Comparison of ENCODE assay signal across 1 cellular context in genomic region chr17:66381701-66382362, GRCh38.
TF ChIP-seq lines count a peak whose summit lies in the region.

No MANE protein-coding gene starts in this region.

TF ChIP-seq in IMR-90, 13 proteins besides CTCF, POLR2A, EP300 and RAD21:
- no peak for TF ChIP-seq BHLHE40 (IDR thresholded peaks at IDR 0.05; ENCODE audit: low read depth, low read length)
- TF ChIP-seq MXI1 (IDR thresholded peaks at IDR 0.05; ENCODE audit: borderline replicate concordance, low read depth, low read length), result no peak
- no peak for TF ChIP-seq RCOR1 (IDR thresholded peaks at IDR 0.05; ENCODE audit: insufficient replicate concordance, low read length)
- TF ChIP-seq NFE2L2 (IDR thresholded peaks at IDR 0.05; ENCODE audit: low read depth, low read length), result no peak
- TF ChIP-seq SMC3 (IDR thresholded peaks at IDR 0.05; ENCODE audit: low read depth, low read length), result no peak
- no peak for TF ChIP-seq MAZ (IDR thresholded peaks at IDR 0.05; ENCODE audit: borderline replicate concordance, low read depth, low read length)
- TF ChIP-seq, protein P1, sequence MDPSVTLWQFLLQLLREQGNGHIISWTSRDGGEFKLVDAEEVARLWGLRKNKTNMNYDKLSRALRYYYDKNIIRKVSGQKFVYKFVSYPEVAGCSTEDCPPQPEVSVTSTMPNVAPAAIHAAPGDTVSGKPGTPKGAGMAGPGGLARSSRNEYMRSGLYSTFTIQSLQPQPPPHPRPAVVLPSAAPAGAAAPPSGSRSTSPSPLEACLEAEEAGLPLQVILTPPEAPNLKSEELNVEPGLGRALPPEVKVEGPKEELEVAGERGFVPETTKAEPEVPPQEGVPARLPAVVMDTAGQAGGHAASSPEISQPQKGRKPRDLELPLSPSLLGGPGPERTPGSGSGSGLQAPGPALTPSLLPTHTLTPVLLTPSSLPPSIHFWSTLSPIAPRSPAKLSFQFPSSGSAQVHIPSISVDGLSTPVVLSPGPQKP (IDR thresholded peaks at IDR 0.05; ENCODE audit: borderline replicate concordance, low read depth, low read length), result no peak
- TF ChIP-seq, protein P2, sequence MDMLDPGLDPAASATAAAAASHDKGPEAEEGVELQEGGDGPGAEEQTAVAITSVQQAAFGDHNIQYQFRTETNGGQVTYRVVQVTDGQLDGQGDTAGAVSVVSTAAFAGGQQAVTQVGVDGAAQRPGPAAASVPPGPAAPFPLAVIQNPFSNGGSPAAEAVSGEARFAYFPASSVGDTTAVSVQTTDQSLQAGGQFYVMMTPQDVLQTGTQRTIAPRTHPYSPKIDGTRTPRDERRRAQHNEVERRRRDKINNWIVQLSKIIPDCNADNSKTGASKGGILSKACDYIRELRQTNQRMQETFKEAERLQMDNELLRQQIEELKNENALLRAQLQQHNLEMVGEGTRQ (IDR thresholded peaks at IDR 0.05; ENCODE audit: low read depth, low read length), result no peak
- TF ChIP-seq FOS (IDR thresholded peaks at IDR 0.05; ENCODE audit: low read depth, low read length), result no peak
- no peak for TF ChIP-seq CHD1 (IDR thresholded peaks at IDR 0.05; ENCODE audit: low read depth, low read length)
- no peak for TF ChIP-seq MAFK (IDR thresholded peaks at IDR 0.05; ENCODE audit: low read depth, low read length)
- TF ChIP-seq RFX5 (IDR thresholded peaks at IDR 0.05; ENCODE audit: low read depth, low read length), result no peak
- TF ChIP-seq CEBPB (IDR thresholded peaks at IDR 0.05; ENCODE audit: low read depth, low read length), result no peak
